ENCODE assay signal across 8 cellular contexts in the genomic region with DNA sequence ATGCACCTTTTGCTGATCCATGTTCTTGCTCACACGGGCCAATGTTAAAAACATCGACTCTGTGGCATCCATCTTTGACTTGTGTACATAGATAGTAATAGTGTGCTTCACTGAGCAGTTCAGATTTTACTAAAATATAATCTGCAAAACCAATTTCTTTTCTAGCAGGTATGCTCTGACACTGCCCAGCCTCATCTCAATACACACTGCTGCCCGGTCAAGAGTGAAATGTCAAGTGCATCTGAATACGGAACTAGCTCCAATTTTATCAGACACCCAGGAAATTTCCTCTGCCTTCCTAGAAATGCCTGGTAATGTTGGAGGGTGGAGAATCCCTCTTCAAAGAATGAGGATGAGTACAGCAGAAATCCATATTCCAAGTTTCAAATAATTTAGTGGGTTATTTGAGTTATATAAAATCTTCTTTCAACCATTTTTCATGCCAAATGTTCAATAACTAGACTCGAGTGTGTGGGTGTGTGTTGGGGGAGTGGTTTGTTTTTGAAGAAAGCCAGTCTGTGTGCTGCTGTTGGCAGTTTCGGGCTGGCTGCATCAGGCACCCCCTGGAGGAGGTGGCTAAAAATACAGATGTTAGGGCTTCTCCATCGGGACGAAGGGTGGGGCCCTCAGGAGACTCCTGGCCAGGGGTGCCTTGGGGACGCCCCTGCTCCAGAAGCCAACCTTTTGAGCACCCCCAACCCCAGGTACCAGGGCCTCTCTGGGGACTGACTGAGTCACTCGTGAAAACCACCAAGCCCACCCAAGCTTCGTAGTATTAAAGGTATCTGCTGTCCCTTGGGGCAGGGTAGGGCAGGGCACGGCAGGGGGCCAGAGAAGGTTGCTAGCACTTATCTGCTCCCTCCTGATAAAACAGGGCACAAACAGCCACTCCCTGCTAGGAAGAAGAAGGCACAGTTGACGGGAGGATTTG. TPM values are rescaled to one million over a fixed set of nuclear protein-coding genes. Genes with fewer than 3 reads are reported as not detected.
DNase-seq lines count a peak whose midpoint lies in the region; ATAC-seq, FAIRE-seq and TF ChIP-seq lines count a peak whose summit lies in the region.

No MANE protein-coding gene starts in this region.

- no peaks in the 10 kb centered on the region for H3K9me3 ChIP-seq in RWPE2 (ENCODE audit: severe bottlenecking)

- FAIRE-seq in GM12891 (lab: Jason Lieb, UNC), result peak; percentile 82

- H3K4me3 ChIP-seq in RWPE2 (ENCODE audit: severe bottlenecking) (no peak overlapping the region), foreskin fibroblast (ENCODE audit: low read depth in 1 of 2, low read length in 2 of 2) (no peak overlapping the region)

- peak; percentile 19; the same call in 1 of the 3 replicates for ATAC-seq in RWPE2 (ENCODE audit: low read depth)
- ATAC-seq in HG02973 (IDR thresholded peaks at IDR 0.05; ENCODE audit: unreplicated experiment), result no peak

- no peak overlapping the region for H3K4me3 Mint-ChIP-seq in progenitor cell of endocrine pancreas (ENCODE audit: low read depth)

- peaks cover 56% of the 10 kb centered on the region for H3K36me3 ChIP-seq in RWPE2 (ENCODE audit: low read depth)

- peaks cover 4% of the 10 kb centered on the region for H3K36me3 Mint-ChIP-seq in progenitor cell of endocrine pancreas (ENCODE audit: insufficient read depth)

- peak overlapping the region; percentile 59 for H3K27ac Mint-ChIP-seq in progenitor cell of endocrine pancreas

- H3K4me1 Mint-ChIP-seq in progenitor cell of endocrine pancreas (ENCODE audit: low read depth), result peaks cover 54% of the 10 kb centered on the region

- TF ChIP-seq POLR2A in GM12891 (IDR thresholded peaks at IDR 0.05; ENCODE audit: low read depth, low read length), result no peak

- H3K27ac ChIP-seq in 22Rv1, result no peak overlapping the region
- no peak overlapping the region for H3K27ac ChIP-seq in RWPE2 (ENCODE audit: poor library complexity, severe bottlenecking)

- TF ChIP-seq CTCF in 22Rv1 (IDR thresholded peaks at IDR 0.05) (peak; percentile 33), RWPE2 (IDR thresholded peaks at IDR 0.05; ENCODE audit: poor library complexity, severe bottlenecking) (peak; percentile 34), foreskin fibroblast (IDR thresholded peaks at IDR 0.05; ENCODE audit: low read depth, low read length) (peak; percentile 53), progenitor cell of endocrine pancreas (IDR thresholded peaks at IDR 0.05; ENCODE audit: unreplicated experiment) (peak; percentile 52)

- H3K9me3 Mint-ChIP-seq in progenitor cell of endocrine pancreas (ENCODE audit: low read depth), result no peaks in the 10 kb centered on the region

- H3K27me3 Mint-ChIP-seq in progenitor cell of endocrine pancreas, result no peaks in the 10 kb centered on the region

- no peak for DNase-seq in GM12891 (ENCODE audit: insufficient read length, low spot score)
- no peak for DNase-seq in RWPE2 (ENCODE audit: low spot score)
- peak; percentile 56 to 81 for DNase-seq in foreskin fibroblast
- DNase-seq in progenitor cell of endocrine pancreas (ENCODE audit: low spot score, unreplicated experiment), result no peak
- no peak for DNase-seq in NOMO-1 treated with DMSO at 0.1 percent for 48 hours (lab: John Stamatoyannopoulos, UW; ENCODE audit: unreplicated experiment)
- no peak for DNase-seq in activated CD8-positive, alpha-beta memory T cell treated with anti-CD3 and anti-CD28 coated beads, Interleukin-2, amount 50 U/mL, for 4 hours

- peaks cover 36% of the 10 kb centered on the region for H3K4me1 ChIP-seq in RWPE2 (ENCODE audit: insufficient read depth, poor library complexity, severe bottlenecking)

- H3K27me3 ChIP-seq in RWPE2 (ENCODE audit: insufficient read depth, poor library complexity, severe bottlenecking), result no peaks in the 10 kb centered on the region

TF ChIP-seq in GM12891, 5 proteins besides CTCF, POLR2A, EP300 and RAD21:
- TF ChIP-seq TAF1 (IDR thresholded peaks at IDR 0.05; ENCODE audit: low read depth, low read length), result no peak
- TF ChIP-seq SPI1 (IDR thresholded peaks at IDR 0.05; ENCODE audit: low read depth, low read length), result no peak
- no peak for TF ChIP-seq POLR2AphosphoS5 (IDR thresholded peaks at IDR 0.05; ENCODE audit: low read depth, low read length)
- no peak for TF ChIP-seq POU2F2 (IDR thresholded peaks at IDR 0.05; ENCODE audit: low read depth, low read length)
- no peak for TF ChIP-seq PAX5 (IDR thresholded peaks at IDR 0.05; ENCODE audit: insufficient read depth, low read length, severe bottlenecking)

RNA-seq across cellular contexts. Expression of a gene that starts 15.4 kb away (rescaled TPM):
- polyA plus RNA-seq in GM12891 (2012; ENCODE audit: low read depth, missing spikeins), result 3.0 TPM
- total RNA-seq in progenitor cell of endocrine pancreas, result 182 and 183 TPM in 2 replicates

Comparison
In these comparisons a context has a peak if more than half of its experiments do, and no peak if none do; other contexts are left out.
1. DNase-seq: peak in foreskin fibroblast (2 of 2); none in GM12891 (single experiment), RWPE2 (single experiment), progenitor cell of endocrine pancreas (single experiment), NOMO-1 treated with DMSO at 0.1 percent for 48 hours (single experiment) and activated CD8-positive, alpha-beta memory T cell treated with anti-CD3 and anti-CD28 coated beads, Interleukin-2, amount 50 U/mL, for 4 hours (single experiment).
2. Peak in every context shown above with its lines, with median percentiles within 50 percentile points of each other: CTCF ChIP-seq.